In the genomic region with DNA sequence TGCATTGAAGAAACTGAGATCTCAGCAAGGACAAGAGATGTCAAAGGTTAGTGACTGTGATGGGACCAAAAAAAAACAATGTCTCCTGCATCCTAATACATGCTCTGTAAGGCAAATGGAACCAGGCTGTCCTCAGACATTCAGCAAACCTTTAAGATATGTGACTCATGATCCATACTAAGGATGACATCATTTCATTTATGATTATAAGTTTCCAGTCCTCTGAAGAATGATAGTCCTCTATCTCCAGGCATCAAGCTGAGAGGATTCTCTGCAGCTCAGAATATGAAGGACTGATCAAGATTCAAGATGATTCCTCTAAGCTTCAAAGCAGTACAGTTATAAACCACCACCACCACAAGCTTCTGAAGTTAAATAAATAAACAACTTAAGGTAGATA, we compare ENCODE assay signal across 25 cellular contexts. TPM values are rescaled to one million over a fixed set of nuclear protein-coding genes. Genes with fewer than 3 reads are reported as not detected.
DNase-seq lines count a peak whose midpoint lies in the region; ATAC-seq and TF ChIP-seq lines count a peak whose summit lies in the region.
"Had no signal": no experiment of that assay in that cellular context is flagged by ENCODE, and none has a peak within 500 bp of the region (broad histone marks: within the 10 kb centered on the region; RNA-seq: fewer than 3 reads in every experiment).

No MANE protein-coding gene starts in this region.

- peak; percentile 80 to 86 for ATAC-seq in activated CD4-positive, CD25-positive, alpha-beta regulatory T cell treated with anti-CD3 and anti-CD28 coated beads, Interleukin-2, amount 50 U/mL, for 24 hours
- no peak for ATAC-seq in GM21576 (IDR thresholded peaks at IDR 0.05; ENCODE audit: unreplicated experiment)
- ATAC-seq: activated CD8-positive, alpha-beta memory T cell treated with anti-CD3 and anti-CD28 coated beads, Interleukin-2, amount 10 ng/mL, durations not matched to agents 7 days and 5 days; natural killer cell had no signal

- DNase-seq in activated CD4-positive, CD25-positive, alpha-beta regulatory T cell treated with anti-CD3 and anti-CD28 coated beads, Interleukin-2, amount 50 U/mL, for 72 hours = no peak
- DNase-seq in ELR (ENCODE audit: low read depth) (peak; percentile 72), RPMI7951 (ENCODE audit: low read depth) (peak; percentile 24), fibroblast of mammary gland (ENCODE audit: low read depth) (peak; percentile 52), Peyer's patch (no peak)
- no peak for DNase-seq in effector memory CD4-positive, alpha-beta T cell
- DNase-seq: 8988T; activated CD4-positive, alpha-beta T cell treated with anti-CD3 and anti-CD28 coated beads, Interleukin-2, amount 10 ng/mL, durations not matched to agents 7 days and 5 days; activated CD8-positive, alpha-beta memory T cell treated with anti-CD3 and anti-CD28 coated beads, Interleukin-2, amount 10 ng/mL, durations not matched to agents 7 days and 5 days; AML-193; CD4-positive, alpha-beta memory T cell; DMS 273 treated with DMSO at 0.1 percent for 48 hours; KG1; midbrain; MM.1S; natural killer cell; NCI-H1417; NCI-H2029 treated with DMSO at 0.1 percent for 48 hours; NCI-H2227 treated with DMSO at 0.1 percent for 48 hours; NCI-H526 treated with DMSO at 0.1 percent for 48 hours; occipital lobe; tibial artery had no signal

- TF ChIP-seq CTCF in fibroblast of mammary gland (conservative IDR thresholded peaks at IDR 0.05; ENCODE audit: control insufficient read depth, insufficient read depth, low read depth, low read length) (no peak), Peyer's patch (IDR thresholded peaks at IDR 0.05) (no peak)

- no peaks in the 10 kb centered on the region for H3K4me1 ChIP-seq in Peyer's patch
- no peaks in the 10 kb centered on the region for H3K4me1 ChIP-seq in effector memory CD4-positive, alpha-beta T cell (ENCODE audit: control insufficient read depth, insufficient read depth, low read length, poor library complexity, severe bottlenecking)
- H3K4me1 ChIP-seq: ascending aorta had no signal

- H3K27ac ChIP-seq in Peyer's patch = no peak overlapping the region
- no peak overlapping the region for H3K27ac ChIP-seq in effector memory CD4-positive, alpha-beta T cell (ENCODE audit: insufficient read depth, low read length, poor library complexity, severe bottlenecking)
- H3K27ac ChIP-seq: ascending aorta, tibial artery had no signal

- H3K9me3 ChIP-seq in Peyer's patch = no peaks in the 10 kb centered on the region
- H3K9me3 ChIP-seq in effector memory CD4-positive, alpha-beta T cell (ENCODE audit: control insufficient read depth, low read length) = no peaks in the 10 kb centered on the region
- H3K9me3 ChIP-seq: ascending aorta, tibial artery had no signal

- no peaks in the 10 kb centered on the region for H3K36me3 ChIP-seq in Peyer's patch
- H3K36me3 ChIP-seq in effector memory CD4-positive, alpha-beta T cell (ENCODE audit: control insufficient read depth, insufficient read depth, low read length) = no peaks in the 10 kb centered on the region
- H3K36me3 ChIP-seq: ascending aorta, tibial artery had no signal

- no peak for TF ChIP-seq POLR2A in Peyer's patch (IDR thresholded peaks at IDR 0.05)

- no peaks in the 10 kb centered on the region for H3K27me3 ChIP-seq in Peyer's patch
- H3K27me3 ChIP-seq in effector memory CD4-positive, alpha-beta T cell (replicated peaks; ENCODE audit: control insufficient read depth, insufficient read depth, low read length, poor library complexity, severe bottlenecking) = no peaks in the 10 kb centered on the region
- H3K27me3 ChIP-seq: ascending aorta, tibial artery had no signal

- H3K4me3 ChIP-seq in fibroblast of mammary gland (ENCODE audit: control insufficient read depth, low read depth, low read length) (no peak overlapping the region), Peyer's patch (no peak overlapping the region)
- H3K4me3 ChIP-seq in effector memory CD4-positive, alpha-beta T cell (ENCODE audit: insufficient read depth, low read depth, low read length, poor library complexity, severe bottlenecking) = no peak overlapping the region
- H3K4me3 ChIP-seq: ascending aorta, tibial artery had no signal

RNA-seq across cellular contexts. Expression of a gene that starts 47.6 kb away (rescaled TPM):
- 287 and 330 TPM in 2 replicates for total RNA-seq in RPMI7951 (2014; rRNA removed; shearing (Covaris generic))
- 10 to 100 TPM; 47.6 to 78.4 (median 58.3) TPM for total RNA-seq in Peyer's patch

Comparison
In these comparisons a context has a peak if more than half of its experiments do, and no peak if none do; other contexts are left out.
1. DNase-seq: peak in ELR (single experiment), RPMI7951 (single experiment) and fibroblast of mammary gland (single experiment); none in activated CD4-positive, CD25-positive, alpha-beta regulatory T cell treated with anti-CD3 and anti-CD28 coated beads, Interleukin-2, amount 50 U/mL, for 72 hours (single experiment), Peyer's patch (0 of 3) and effector memory CD4-positive, alpha-beta T cell (0 of 3).